Comparison of ENCODE assay signal across 2 cellular contexts in the genomic region with DNA sequence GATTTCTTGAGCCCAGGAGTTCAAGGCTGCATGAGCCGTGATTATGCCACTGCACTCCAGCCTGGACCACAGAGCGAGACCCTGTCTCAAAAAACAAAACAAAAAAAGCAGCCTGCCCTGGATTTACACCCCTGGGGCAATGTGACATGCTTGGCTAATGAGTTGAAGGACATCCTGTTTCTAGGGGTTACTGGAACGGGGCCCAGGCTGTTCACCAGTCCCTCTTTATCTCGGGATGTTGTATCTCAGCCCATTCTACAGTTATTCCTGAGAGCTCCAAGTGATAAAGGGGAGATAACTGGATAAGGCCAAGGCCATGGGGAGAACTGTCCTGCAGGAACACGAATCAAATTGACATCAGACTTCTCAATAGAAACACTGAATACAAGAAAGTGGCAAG.
TF ChIP-seq lines count a peak whose summit lies in the region.

No MANE protein-coding gene starts in this region.

TF ChIP-seq in IMR-90, 13 proteins besides CTCF, POLR2A, EP300 and RAD21:
- no peak for TF ChIP-seq NFE2L2 (IDR thresholded peaks at IDR 0.05; ENCODE audit: low read depth, low read length)
- TF ChIP-seq CEBPB (IDR thresholded peaks at IDR 0.05; ENCODE audit: low read depth, low read length): no peak

TF ChIP-seq in endothelial cell of umbilical vein, 7 proteins besides CTCF, POLR2A, EP300 and RAD21:
- TF ChIP-seq EZH2 (IDR thresholded peaks at IDR 0.05; ENCODE audit: borderline replicate concordance, low read depth, low read length, severe bottlenecking): no peak
- TF ChIP-seq, protein P1, sequence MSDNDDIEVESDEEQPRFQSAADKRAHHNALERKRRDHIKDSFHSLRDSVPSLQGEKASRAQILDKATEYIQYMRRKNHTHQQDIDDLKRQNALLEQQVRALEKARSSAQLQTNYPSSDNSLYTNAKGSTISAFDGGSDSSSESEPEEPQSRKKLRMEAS (IDR thresholded peaks at IDR 0.05; ENCODE audit: insufficient read depth, insufficient read length): no peak
- no peak for TF ChIP-seq POLR2AphosphoS5 (IDR thresholded peaks at IDR 0.05; ENCODE audit: insufficient read depth, low read depth, low read length)
- TF ChIP-seq GATA2 (IDR thresholded peaks at IDR 0.05; ENCODE audit: insufficient read depth, insufficient read length, low read depth, low read length): peak; percentile 34
